2 cellular contexts compared by ENCODE assay signal in the genomic region with DNA sequence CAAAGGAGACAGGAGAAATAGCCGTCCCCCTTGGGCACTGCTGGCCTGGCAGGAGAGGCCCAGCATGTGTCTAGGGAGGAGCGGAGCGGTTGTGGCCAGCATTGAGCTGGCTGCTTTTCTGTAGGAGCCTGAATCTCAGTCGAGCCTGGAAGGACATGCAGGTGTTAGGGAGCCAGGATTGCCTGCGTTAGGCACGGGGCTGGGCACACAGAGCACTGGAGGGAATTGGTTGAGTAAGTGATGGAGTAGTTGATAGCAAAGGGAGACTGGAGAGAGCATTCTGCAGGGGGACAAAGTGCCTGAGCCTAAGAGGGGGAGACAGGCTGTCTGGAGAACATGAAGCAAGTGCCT.
TF ChIP-seq lines count a peak whose summit lies in the region.

No MANE protein-coding gene starts in this region.

TF ChIP-seq in SK-N-SH, 30 proteins besides CTCF, POLR2A, EP300 and RAD21 (continued from another document):
- TF ChIP-seq, protein P1, sequence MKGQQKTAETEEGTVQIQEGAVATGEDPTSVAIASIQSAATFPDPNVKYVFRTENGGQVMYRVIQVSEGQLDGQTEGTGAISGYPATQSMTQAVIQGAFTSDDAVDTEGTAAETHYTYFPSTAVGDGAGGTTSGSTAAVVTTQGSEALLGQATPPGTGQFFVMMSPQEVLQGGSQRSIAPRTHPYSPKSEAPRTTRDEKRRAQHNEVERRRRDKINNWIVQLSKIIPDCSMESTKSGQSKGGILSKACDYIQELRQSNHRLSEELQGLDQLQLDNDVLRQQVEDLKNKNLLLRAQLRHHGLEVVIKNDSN (IDR thresholded peaks at IDR 0.05; ENCODE audit: borderline replicate concordance, low read depth): no peak
- TF ChIP-seq NFIC (IDR thresholded peaks at IDR 0.05; ENCODE audit: borderline replicate concordance) (no peak), RXRA (IDR thresholded peaks at IDR 0.05; ENCODE audit: borderline replicate concordance, low read depth) (no peak), NRF1 (IDR thresholded peaks at IDR 0.05; ENCODE audit: low read depth, low read length) (no peak), MXI1 (IDR thresholded peaks at IDR 0.05; ENCODE audit: low read depth, low read length) (no peak), TEAD4 (IDR thresholded peaks at IDR 0.05; ENCODE audit: borderline replicate concordance, insufficient read depth) (no peak)
- TF ChIP-seq, protein P2, sequence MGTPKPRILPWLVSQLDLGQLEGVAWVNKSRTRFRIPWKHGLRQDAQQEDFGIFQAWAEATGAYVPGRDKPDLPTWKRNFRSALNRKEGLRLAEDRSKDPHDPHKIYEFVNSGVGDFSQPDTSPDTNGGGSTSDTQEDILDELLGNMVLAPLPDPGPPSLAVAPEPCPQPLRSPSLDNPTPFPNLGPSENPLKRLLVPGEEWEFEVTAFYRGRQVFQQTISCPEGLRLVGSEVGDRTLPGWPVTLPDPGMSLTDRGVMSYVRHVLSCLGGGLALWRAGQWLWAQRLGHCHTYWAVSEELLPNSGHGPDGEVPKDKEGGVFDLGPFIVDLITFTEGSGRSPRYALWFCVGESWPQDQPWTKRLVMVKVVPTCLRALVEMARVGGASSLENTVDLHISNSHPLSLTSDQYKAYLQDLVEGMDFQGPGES (IDR thresholded peaks at IDR 0.05; ENCODE audit: low read depth, low read length): no peak

TF ChIP-seq in SK-N-SH treated with all-trans-retinoic acid at 6 μM for 48 hours, 23 proteins besides CTCF, POLR2A, EP300 and RAD21 (continued from another document):
- TF ChIP-seq, protein P3, sequence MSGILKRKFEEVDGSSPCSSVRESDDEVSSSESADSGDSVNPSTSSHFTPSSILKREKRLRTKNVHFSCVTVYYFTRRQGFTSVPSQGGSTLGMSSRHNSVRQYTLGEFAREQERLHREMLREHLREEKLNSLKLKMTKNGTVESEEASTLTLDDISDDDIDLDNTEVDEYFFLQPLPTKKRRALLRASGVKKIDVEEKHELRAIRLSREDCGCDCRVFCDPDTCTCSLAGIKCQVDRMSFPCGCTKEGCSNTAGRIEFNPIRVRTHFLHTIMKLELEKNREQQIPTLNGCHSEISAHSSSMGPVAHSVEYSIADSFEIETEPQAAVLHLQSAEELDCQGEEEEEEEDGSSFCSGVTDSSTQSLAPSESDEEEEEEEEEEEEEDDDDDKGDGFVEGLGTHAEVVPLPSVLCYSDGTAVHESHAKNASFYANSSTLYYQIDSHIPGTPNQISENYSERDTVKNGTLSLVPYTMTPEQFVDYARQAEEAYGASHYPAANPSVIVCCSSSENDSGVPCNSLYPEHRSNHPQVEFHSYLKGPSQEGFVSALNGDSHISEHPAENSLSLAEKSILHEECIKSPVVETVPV (CRISPR knock-in tag; IDR thresholded peaks at IDR 0.05): no peak
- no peak for TF ChIP-seq TCF4 (CRISPR knock-in tag; IDR thresholded peaks at IDR 0.05; ENCODE audit: borderline replicate concordance)
